35 cellular contexts compared by ENCODE assay signal in genomic region chr2:145032791-145033190, GRCh38.
"Had no signal": no experiment of that assay in that cellular context is flagged by ENCODE, and none has a peak within 500 bp of the region (broad histone marks: within the 10 kb centered on the region; RNA-seq: fewer than 3 reads in every experiment).

No MANE protein-coding gene starts in this region.

- H3K4me3 Mint-ChIP-seq: activated CD4-positive, alpha-beta memory T cell treated with anti-CD3 and anti-CD28 coated beads for 36 hours; activated CD4-positive, alpha-beta T cell treated with anti-CD3 and anti-CD28 coated beads for 36 hours; activated CD4-positive, alpha-beta T cell treated with anti-CD3 and anti-CD28 coated beads, Interleukin-2, amount 10 ng/mL, durations not matched to agents 24 days and 14 days; activated CD8-positive, alpha-beta memory T cell treated with anti-CD3 and anti-CD28 coated beads, Interleukin-2, amount 10 ng/mL, durations not matched to agents 7 days and 5 days; activated CD8-positive, alpha-beta T cell treated with anti-CD3 and anti-CD28 coated beads, Interleukin-2, amount 10 ng/mL, durations not matched to agents 7 days and 5 days; activated naive CD4-positive, alpha-beta T cell treated with anti-CD3 and anti-CD28 coated beads for 36 hours; activated naive CD4-positive, alpha-beta T cell treated with anti-CD3 and anti-CD28 coated beads, Interleukin-2, amount 50 U/mL, for 24 hours; activated naive CD8-positive, alpha-beta T cell treated with anti-CD3 and anti-CD28 coated beads for 36 hours; activated naive CD8-positive, alpha-beta T cell treated with anti-CD3 and anti-CD28 coated beads, Interleukin-2, amount 50 U/mL, for 24 hours; activated T-helper 1 cell treated with anti-CD3 and anti-CD28 coated beads, Interleukin-12 subunit alpha, Interleukin-12 subunit beta, Interleukin-2, Interleukin-4 antibody, amounts not matched to agents 30 ng/mL and 10 ng/mL and 1 ng/mL, durations not matched to agents 14 hours and 24 hours and 36 hours; brain; T-helper 17 cell; T-helper 2 cell treated with Interferon-gamma antibody and Interleukin-4, amounts not matched to agents 5 μg/mL and 100 μg/mL, for 36 hours had no signal

- H3K27ac ChIP-seq: adrenal gland, breast epithelium, cardiac muscle cell, colonic mucosa, epithelial cell of prostate, esophagus squamous epithelium, WERI-Rb-1 had no signal

- H3K9me3 Mint-ChIP-seq: activated CD4-positive, alpha-beta memory T cell treated with anti-CD3 and anti-CD28 coated beads for 36 hours; activated CD4-positive, alpha-beta T cell treated with anti-CD3 and anti-CD28 coated beads, Interleukin-2, amount 10 ng/mL, durations not matched to agents 24 days and 14 days; activated naive CD4-positive, alpha-beta T cell treated with anti-CD3 and anti-CD28 coated beads for 36 hours; activated naive CD4-positive, alpha-beta T cell treated with anti-CD3 and anti-CD28 coated beads, Interleukin-2, amount 50 U/mL, for 24 hours; activated naive CD8-positive, alpha-beta T cell treated with anti-CD3 and anti-CD28 coated beads for 36 hours; activated naive CD8-positive, alpha-beta T cell treated with anti-CD3 and anti-CD28 coated beads, Interleukin-2, amount 50 U/mL, for 24 hours; activated T-helper 1 cell treated with anti-CD3 and anti-CD28 coated beads, Interleukin-12 subunit alpha, Interleukin-12 subunit beta, Interleukin-2, Interleukin-4 antibody, amounts not matched to agents 30 ng/mL and 10 ng/mL and 1 ng/mL, durations not matched to agents 14 hours and 24 hours and 36 hours; activated T-helper 2 cell treated with anti-CD3 and anti-CD28 coated beads, Interferon-gamma antibody, Interleukin-2, Interleukin-4, amounts not matched to agents 10 μg/mL and 5 μg/mL and 100 μg/mL, durations not matched to agents 14 hours and 24 hours and 36 hours; brain; T-helper 2 cell treated with Interferon-gamma antibody and Interleukin-4, amounts not matched to agents 5 μg/mL and 100 μg/mL, for 36 hours had no signal

- H3K4me1 ChIP-seq: adrenal gland, breast epithelium, colonic mucosa, esophagus squamous epithelium had no signal

- H3K27ac Mint-ChIP-seq: activated CD4-positive, alpha-beta memory T cell treated with anti-CD3 and anti-CD28 coated beads for 36 hours; activated CD4-positive, alpha-beta T cell treated with anti-CD3 and anti-CD28 coated beads for 36 hours; activated CD4-positive, alpha-beta T cell treated with anti-CD3 and anti-CD28 coated beads, Interleukin-2, amount 10 ng/mL, durations not matched to agents 24 days and 14 days; activated CD8-positive, alpha-beta memory T cell treated with anti-CD3 and anti-CD28 coated beads, Interleukin-2, amount 10 ng/mL, durations not matched to agents 7 days and 5 days; activated CD8-positive, alpha-beta T cell treated with anti-CD3 and anti-CD28 coated beads, Interleukin-2, amount 10 ng/mL, durations not matched to agents 7 days and 5 days; activated naive CD4-positive, alpha-beta T cell treated with anti-CD3 and anti-CD28 coated beads for 36 hours; activated naive CD4-positive, alpha-beta T cell treated with anti-CD3 and anti-CD28 coated beads, Interleukin-2, amount 50 U/mL, for 24 hours; activated naive CD8-positive, alpha-beta T cell treated with anti-CD3 and anti-CD28 coated beads for 36 hours; activated naive CD8-positive, alpha-beta T cell treated with anti-CD3 and anti-CD28 coated beads, Interleukin-2, amount 50 U/mL, for 24 hours; activated T-helper 1 cell treated with anti-CD3 and anti-CD28 coated beads, Interleukin-12 subunit alpha, Interleukin-12 subunit beta, Interleukin-2, Interleukin-4 antibody, amounts not matched to agents 30 ng/mL and 10 ng/mL and 1 ng/mL, durations not matched to agents 14 hours and 24 hours and 36 hours; activated T-helper 2 cell treated with anti-CD3 and anti-CD28 coated beads, Interferon-gamma antibody, Interleukin-2, Interleukin-4, amounts not matched to agents 10 μg/mL and 5 μg/mL and 100 μg/mL, durations not matched to agents 14 hours and 24 hours and 36 hours; brain; T-helper 17 cell; T-helper 2 cell treated with Interferon-gamma antibody and Interleukin-4, amounts not matched to agents 5 μg/mL and 100 μg/mL, for 36 hours had no signal

- H3K36me3 ChIP-seq: adrenal gland, breast epithelium, cardiac muscle cell, colonic mucosa, esophagus squamous epithelium, WERI-Rb-1 had no signal

- H3K27me3 Mint-ChIP-seq: activated CD4-positive, alpha-beta T cell treated with anti-CD3 and anti-CD28 coated beads for 36 hours; activated CD4-positive, alpha-beta T cell treated with anti-CD3 and anti-CD28 coated beads, Interleukin-2, amount 10 ng/mL, durations not matched to agents 24 days and 14 days; activated naive CD4-positive, alpha-beta T cell treated with anti-CD3 and anti-CD28 coated beads, Interleukin-2, amount 50 U/mL, for 24 hours; activated naive CD8-positive, alpha-beta T cell treated with anti-CD3 and anti-CD28 coated beads, Interleukin-2, amount 50 U/mL, for 24 hours; brain; T-helper 17 cell had no signal

- H3K36me3 Mint-ChIP-seq: activated CD4-positive, alpha-beta memory T cell treated with anti-CD3 and anti-CD28 coated beads for 36 hours; activated CD8-positive, alpha-beta memory T cell treated with anti-CD3 and anti-CD28 coated beads, Interleukin-2, amount 10 ng/mL, durations not matched to agents 7 days and 5 days; activated naive CD4-positive, alpha-beta T cell treated with anti-CD3 and anti-CD28 coated beads, Interleukin-2, amount 50 U/mL, for 24 hours; activated naive CD8-positive, alpha-beta T cell treated with anti-CD3 and anti-CD28 coated beads for 36 hours; brain had no signal

- H3K27me3 ChIP-seq: adrenal gland, breast epithelium, cardiac muscle cell, colonic mucosa, esophagus squamous epithelium had no signal

- DNase-seq: activated CD4-positive, alpha-beta memory T cell treated with anti-CD3 and anti-CD28 coated beads for 36 hours; activated CD4-positive, alpha-beta T cell treated with anti-CD3 and anti-CD28 coated beads for 36 hours; activated CD4-positive, alpha-beta T cell treated with anti-CD3 and anti-CD28 coated beads, Interleukin-2, amount 10 ng/mL, durations not matched to agents 24 days and 14 days; activated CD4-positive, CD25-positive, alpha-beta regulatory T cell; activated CD4-positive, CD25-positive, alpha-beta regulatory T cell treated with anti-CD3 and anti-CD28 coated beads, Interleukin-2, amount 50 U/mL, for 72 hours; activated CD8-positive, alpha-beta memory T cell treated with anti-CD3 and anti-CD28 coated beads, Interleukin-2, amount 10 ng/mL, durations not matched to agents 7 days and 5 days; activated CD8-positive, alpha-beta memory T cell treated with anti-CD3 and anti-CD28 coated beads, Interleukin-2, amount 50 U/mL, for 4 hours; activated CD8-positive, alpha-beta T cell treated with anti-CD3 and anti-CD28 coated beads, Interleukin-2, amount 10 ng/mL, durations not matched to agents 7 days and 5 days; activated effector memory CD4-positive, alpha-beta T cell treated with anti-CD3 and anti-CD28 coated beads, Interleukin-2, amount 50 U/mL, for 16 hours; activated naive CD4-positive, alpha-beta T cell treated with anti-CD3 and anti-CD28 coated beads for 36 hours; activated naive CD8-positive, alpha-beta T cell treated with anti-CD3 and anti-CD28 coated beads for 36 hours; activated naive CD8-positive, alpha-beta T cell treated with anti-CD3 and anti-CD28 coated beads, Interleukin-2, amount 50 U/mL, for 24 hours; activated T-cell treated with anti-CD3 and anti-CD28 coated beads, Interleukin-2, amount 50 U/mL, for 1 hour; activated T-cell treated with anti-CD3 and anti-CD28 coated beads, Interleukin-2, amount 50 U/mL, for 48 hours; adrenal gland; amygdala; aorta; central memory CD4-positive, alpha-beta T cell; cerebellar nuclear complex; colonic mucosa; effector CD8-positive, alpha-beta T cell; esophagus squamous epithelium; foreskin melanocyte; head of caudate nucleus; T-helper 17 cell; T1000; WERI-Rb-1 had no signal

- ATAC-seq: activated CD4-positive, alpha-beta T cell treated with anti-CD3 and anti-CD28 coated beads for 36 hours; activated CD8-positive, alpha-beta memory T cell treated with anti-CD3 and anti-CD28 coated beads, Interleukin-2, amount 10 ng/mL, durations not matched to agents 7 days and 5 days; activated CD8-positive, alpha-beta T cell treated with anti-CD3 and anti-CD28 coated beads, Interleukin-2, amount 10 ng/mL, durations not matched to agents 7 days and 5 days; activated naive CD8-positive, alpha-beta T cell treated with anti-CD3 and anti-CD28 coated beads, Interleukin-2, amount 50 U/mL, for 24 hours; T-helper 17 cell had no signal

- H3K4me1 Mint-ChIP-seq: activated CD4-positive, alpha-beta T cell treated with anti-CD3 and anti-CD28 coated beads for 36 hours; activated CD4-positive, alpha-beta T cell treated with anti-CD3 and anti-CD28 coated beads, Interleukin-2, amount 10 ng/mL, durations not matched to agents 24 days and 14 days; activated CD8-positive, alpha-beta memory T cell treated with anti-CD3 and anti-CD28 coated beads, Interleukin-2, amount 10 ng/mL, durations not matched to agents 7 days and 5 days; activated naive CD4-positive, alpha-beta T cell treated with anti-CD3 and anti-CD28 coated beads, Interleukin-2, amount 50 U/mL, for 24 hours; activated naive CD8-positive, alpha-beta T cell treated with anti-CD3 and anti-CD28 coated beads for 36 hours; activated naive CD8-positive, alpha-beta T cell treated with anti-CD3 and anti-CD28 coated beads, Interleukin-2, amount 50 U/mL, for 24 hours; T-helper 17 cell had no signal

- H3K4me3 ChIP-seq: adrenal gland, breast epithelium, cardiac muscle cell, colonic mucosa, esophagus squamous epithelium had no signal
